ENCODE assay signal across 9 cellular contexts in genomic region chr3:12869025-12869695, GRCh38. TPM values are rescaled to one million over a fixed set of nuclear protein-coding genes. Genes with fewer than 3 reads are reported as not detected.
DNase-seq lines count a peak whose midpoint lies in the region; ATAC-seq, FAIRE-seq and TF ChIP-seq lines count a peak whose summit lies in the region.
"Had no signal": no experiment of that assay in that cellular context is flagged by ENCODE, and none has a peak within 500 bp of the region (broad histone marks: within the 10 kb centered on the region; RNA-seq: fewer than 3 reads in every experiment).

No MANE protein-coding gene starts in this region.

- H3K4me2 ChIP-seq in K562 (ENCODE audit: insufficient read depth, low read length): peak overlapping the region; percentile 94

- H3K9me3 ChIP-seq in CD4-positive, CD25-positive, alpha-beta regulatory T cell (ENCODE audit: control insufficient read depth in 2 of 2, low read length in 2 of 2): peaks cover 2 to 4% of the 10 kb centered on the region in 2 experiments
- H3K9me3 ChIP-seq in K562 (replicated peaks; ENCODE audit: control insufficient read depth, insufficient read depth, low read depth, low read length): peaks cover 10% of the 10 kb centered on the region

- H3K27ac ChIP-seq in CD4-positive, CD25-positive, alpha-beta regulatory T cell (ENCODE audit: insufficient read depth, low read length, poor library complexity, severe bottlenecking): no peak overlapping the region
- H3K27ac ChIP-seq in K562 (ENCODE audit: extremely low read depth, low read depth, low read length): peak overlapping the region; percentile 79

- no peak for TF ChIP-seq POLR2A in K562 (conservative IDR thresholded peaks at IDR 0.05)

- H3K9ac ChIP-seq in K562 (ENCODE audit: insufficient read depth in 1 of 2, low read depth in 2 of 2, low read length in 2 of 2): peak overlapping the region; percentile 79 to 88; a peak in 3 of 4 replicates

- CTCF ChIA-PET in K562 (lab: Yijun Ruan, JAX; ENCODE audit: low intra/inter-chr PET ratio): interaction anchor here (3.1 kb wide), 1 partner anchor 22 kb away, joined by 42 read pairs; no protein-coding TSS in a partner anchor

- peaks cover 13% of the 10 kb centered on the region for H3K4me1 ChIP-seq in CD4-positive, CD25-positive, alpha-beta regulatory T cell (ENCODE audit: control insufficient read depth, insufficient read depth, low read length, poor library complexity, severe bottlenecking)
- H3K4me1 ChIP-seq in K562 (replicated peaks in 1 of 2; ENCODE audit: control insufficient read depth in 2 of 2, insufficient read depth in 2 of 2, low read length in 2 of 2): peaks cover 8 to 30% of the 10 kb centered on the region in 2 experiments

- no peak for ATAC-seq in CD4-positive, CD25-positive, alpha-beta regulatory T cell (ENCODE audit: low read depth in 2 of 2)
- peak; percentile 93 for ATAC-seq in K562
- peak; percentile 8 for ATAC-seq in memory B cell (ENCODE audit: low read depth)
- ATAC-seq in HG03378 (IDR thresholded peaks at IDR 0.05; ENCODE audit: unreplicated experiment): no peak

- H3K4me3 ChIP-seq in CD4-positive, CD25-positive, alpha-beta regulatory T cell (ENCODE audit: low read depth, low read length): no peak overlapping the region
- peak overlapping the region; percentile 47 for H3K4me3 ChIP-seq in K562

- no peaks in the 10 kb centered on the region for H3K27me3 ChIP-seq in CD4-positive, CD25-positive, alpha-beta regulatory T cell (ENCODE audit: control insufficient read depth, insufficient read depth, low read length)
- H3K27me3 ChIP-seq in K562 (ENCODE audit: control insufficient read depth in 2 of 2, insufficient read depth in 2 of 2, low read length in 2 of 2): no peaks in the 10 kb centered on the region

- H3K36me3 ChIP-seq in CD4-positive, CD25-positive, alpha-beta regulatory T cell (ENCODE audit: control insufficient read depth, insufficient read depth, low read length): no peaks in the 10 kb centered on the region
- H3K36me3 ChIP-seq in K562 (ENCODE audit: control insufficient read depth, insufficient read depth, low read length): no peaks in the 10 kb centered on the region

- peaks cover 0 to 10% (median 0%) of the 10 kb centered on the region in 7 donors for H3K9me3 Mint-ChIP-seq in CD4-positive, CD25-positive, alpha-beta regulatory T cell
- H3K9me3 Mint-ChIP-seq in memory B cell (peaks cover 4% of the 10 kb centered on the region), type B pancreatic cell (no peaks in the 10 kb centered on the region)

- H3K9me1 ChIP-seq in K562 (ENCODE audit: control insufficient read depth, insufficient read depth, low read length): no peaks in the 10 kb centered on the region

- H3K4me3 Mint-ChIP-seq in CD4-positive, CD25-positive, alpha-beta regulatory T cell: peak overlapping the region in 3 of 4 donors; percentile 51 to 89 (median 59)
- H3K4me3 Mint-ChIP-seq in memory B cell (peak overlapping the region; percentile 85), type B pancreatic cell (peak overlapping the region; percentile 59)

- 11% methylated on average over 23 of the region's 28 CpGs for WGBS in K562 (ENCODE audit: insufficient coverage, low coverage, missing lambda C conversion rate)

- DNase-seq in CD4-positive, CD25-positive, alpha-beta regulatory T cell: no peak
- peak; percentile 84 for DNase-seq in GM20000 (ENCODE audit: low spot score)
- DNase-seq in NCI-H1930 (lab: John Stamatoyannopoulos, UW): peak; percentile 6 to 17
- peak; percentile 76 to 92 (median 90) for DNase-seq in K562 (ENCODE audit: extremely low read depth in 1 of 4, low spot score in 3 of 4)
- DNase-seq in memory B cell (ENCODE audit: low spot score in 2 of 2): no peak
- no peak for DNase-seq in type B pancreatic cell (ENCODE audit: extremely low spot score, unreplicated experiment)
- DNase-seq in NCI-H1105 treated with DMSO at 0.1 percent for 48 hours (lab: John Stamatoyannopoulos, UW): no peak

- peak; percentile 54 for FAIRE-seq in K562 (lab: Jason Lieb, UNC)
- FAIRE-seq: GM18507 had no signal

- no peaks in the 10 kb centered on the region for H4K20me1 ChIP-seq in K562 (replicated peaks; ENCODE audit: control insufficient read depth, insufficient read depth, low read length)

- in situ Hi-C loops in K562 (cut with MboI): no loop called here

- H3K27me3 Mint-ChIP-seq in CD4-positive, CD25-positive, alpha-beta regulatory T cell: peaks cover 23% of the 10 kb centered on the region
- H3K27me3 Mint-ChIP-seq in memory B cell: peaks cover 4% of the 10 kb centered on the region
- H3K27me3 Mint-ChIP-seq in type B pancreatic cell: peaks cover 16% of the 10 kb centered on the region

- H3K79me2 ChIP-seq in K562 (ENCODE audit: control insufficient read depth, insufficient read depth, low read length): no peaks in the 10 kb centered on the region

- no TSS peak for BruUV-seq in K562 (replicated peaks; lab: Mats Ljungman, UMichigan)

- no peaks in the 10 kb centered on the region for H3K36me3 Mint-ChIP-seq in CD4-positive, CD25-positive, alpha-beta regulatory T cell
- H3K36me3 Mint-ChIP-seq in memory B cell (no peaks in the 10 kb centered on the region), type B pancreatic cell (no peaks in the 10 kb centered on the region)

- H2AFZ ChIP-seq in K562 (ENCODE audit: low read depth, low read length): peak overlapping the region; percentile 97

- no peak for TF ChIP-seq CTCF in GM20000 (IDR thresholded peaks at IDR 0.05; ENCODE audit: extremely low read depth, missing control alignments)
- no peak for TF ChIP-seq CTCF in K562 (IDR thresholded peaks at IDR 0.05 in 2 of 3, conservative IDR thresholded peaks at IDR 0.05 in 1 of 3; ENCODE audit: insufficient read depth in 2 of 3, low read depth in 1 of 3, low read length in 3 of 3)
- no peak for TF ChIP-seq CTCF in type B pancreatic cell (conservative IDR thresholded peaks at IDR 0.05)

- intact Hi-C loops in K562 (cut with micrococcal nuclease): no loop called here

- H3K27ac Mint-ChIP-seq in CD4-positive, CD25-positive, alpha-beta regulatory T cell: no peak overlapping the region
- H3K27ac Mint-ChIP-seq in memory B cell (no peak overlapping the region), type B pancreatic cell (no peak overlapping the region)

- no peak for TF ChIP-seq RAD21 in K562 (CRISPR knock-in tag; conservative IDR thresholded peaks at IDR 0.05 in 1 of 2, IDR thresholded peaks at IDR 0.05 in 1 of 2)

- H3K4me1 Mint-ChIP-seq in CD4-positive, CD25-positive, alpha-beta regulatory T cell: peaks cover 7 to 15% (median 9%) of the 10 kb centered on the region in 4 donors
- peaks cover 19% of the 10 kb centered on the region for H3K4me1 Mint-ChIP-seq in memory B cell
- peaks cover 9% of the 10 kb centered on the region for H3K4me1 Mint-ChIP-seq in type B pancreatic cell (ENCODE audit: unreplicated experiment)

- POLR2A ChIA-PET in K562 (lab: Yijun Ruan, JAX): interaction anchor here (0.6 to 2.2 kb wide), 8 partner anchors 9 to 750 kb away, joined by 3 to 8 read pairs (median 5); no protein-coding TSS in a partner anchor

- no peak for TF ChIP-seq EP300 in K562 (IDR thresholded peaks at IDR 0.05; ENCODE audit: low read length)

TF ChIP-seq in K562, 482 proteins besides CTCF, POLR2A, EP300 and RAD21 (continues in another document):
- no peak for TF ChIP-seq ZNF780A (CRISPR knock-in tag; IDR thresholded peaks at IDR 0.05)
- no peak for TF ChIP-seq ELF4 (CRISPR knock-in tag; IDR thresholded peaks at IDR 0.05)
- TF ChIP-seq RFX1 (IDR thresholded peaks at IDR 0.05): peak; percentile 92
- no peak for TF ChIP-seq SIRT6 (IDR thresholded peaks at IDR 0.05; ENCODE audit: low read depth, low read length)
- TF ChIP-seq OTX1 (CRISPR knock-in tag; IDR thresholded peaks at IDR 0.05): no peak
- no peak; the same call in 1 of the 2 replicates for TF ChIP-seq CXXC5 (CRISPR knock-in tag; IDR thresholded peaks at IDR 0.05)
- peak; percentile 10; the same call in 1 of the 2 replicates for TF ChIP-seq SIN3B (IDR thresholded peaks at IDR 0.05; ENCODE audit: low read depth)
- no peak for TF ChIP-seq KDM2B (CRISPR knock-in tag; IDR thresholded peaks at IDR 0.05)
- no peak for TF ChIP-seq CHCHD3 (CRISPR knock-in tag; IDR thresholded peaks at IDR 0.05)

RNA-seq across cellular contexts. Expression of gene RPL32, which starts 27.8 kb away (rescaled TPM):
- total RNA-seq in CD4-positive, CD25-positive, alpha-beta regulatory T cell: 2,250 TPM
- polyA plus RNA-seq in CD4-positive, CD25-positive, alpha-beta regulatory T cell: 1,000 to 10,000 TPM; 2,316 to 3,950 (median 3,295) TPM
- 321 and 449 TPM in 2 replicates for total RNA-seq in K562 (2011; cell fraction: chromatin; rRNA removed; ENCODE audit: low replicate concordance)
- total RNA-seq in K562 (2011; cell fraction: nucleolus; rRNA removed): 553 and 562 TPM in 2 replicates
- total RNA-seq in K562 (2011; cell fraction: nucleoplasm; rRNA removed): 913 and 2,354 TPM in 2 replicates
- total RNA-seq in K562 (2014; rRNA removed): 3,132 and 3,347 TPM in 2 replicates
- 4,513 and 4,632 TPM in 2 replicates for total RNA-seq in K562 (2014; rRNA removed; fragmentation: Illumina TruSeq; extraction: Trizol)
- 4,527 and 4,779 TPM in 2 replicates for total RNA-seq in K562 (2015; rRNA removed; fragmentation: Illumina TruSeq; extraction: Trizol)
- total RNA-seq in K562 (2021): 2,738 and 3,009 TPM in 2 replicates
- 4,861 and 5,231 TPM in 2 replicates for polyA plus RNA-seq in K562 (2011; rRNA removed)
- 2,530 and 2,776 TPM in 2 replicates for polyA plus RNA-seq in K562 (2011; cell fraction: cytosol; rRNA removed)
- 1,377 and 2,422 TPM in 2 replicates for polyA plus RNA-seq in K562 (2011; cell fraction: nucleus; rRNA removed)
- polyA plus RNA-seq in K562 (2012): 4,850 and 6,211 TPM in 2 replicates
- polyA plus RNA-seq in K562 (2014; fragmentation: Illumina TruSeq; extraction: Trizol): 5,815 and 6,200 TPM in 2 replicates
- polyA plus RNA-seq in K562 (2014; fragmentation: Nextera tagmentation; extraction: Ambion mirVana): 1,000 to 10,000 TPM; 3,469 to 4,286 TPM
- 4,142 and 5,104 TPM in 2 replicates for polyA plus RNA-seq in K562 (2014; rRNA removed)
- polyA minus RNA-seq in K562 (2011; rRNA and poly(A)+ RNA removed): 3,010 and 3,339 TPM in 2 replicates
- 1,491 and 1,656 TPM in 2 replicates for polyA minus RNA-seq in K562 (2011; cell fraction: cytosol; rRNA and poly(A)+ RNA removed)
- 319 and 489 TPM in 2 replicates for polyA minus RNA-seq in K562 (2011; cell fraction: nucleus; rRNA and poly(A)+ RNA removed)
- 1,894 and 1,964 TPM in 2 replicates for total RNA-seq in type B pancreatic cell (ENCODE audit: low replicate concordance)

Comparison
In these comparisons a context has a peak if more than half of its experiments do, and no peak if none do; other contexts are left out.
1. ATAC-seq: peak in K562 (single experiment) and memory B cell (single experiment); none in CD4-positive, CD25-positive, alpha-beta regulatory T cell (0 of 2) and HG03378 (single experiment).
2. DNase-seq: peak in GM20000 (single experiment), NCI-H1930 (2 of 2) and K562 (4 of 4); none in CD4-positive, CD25-positive, alpha-beta regulatory T cell (0 of 3), memory B cell (0 of 2), type B pancreatic cell (single experiment) and NCI-H1105 treated with DMSO at 0.1 percent for 48 hours (single experiment).
3. Peak in every context shown above with its lines, with median percentiles within 50 percentile points of each other: H3K4me3 Mint-ChIP-seq.